Comparison of ENCODE assay signal across 9 cellular contexts in the genomic region with DNA sequence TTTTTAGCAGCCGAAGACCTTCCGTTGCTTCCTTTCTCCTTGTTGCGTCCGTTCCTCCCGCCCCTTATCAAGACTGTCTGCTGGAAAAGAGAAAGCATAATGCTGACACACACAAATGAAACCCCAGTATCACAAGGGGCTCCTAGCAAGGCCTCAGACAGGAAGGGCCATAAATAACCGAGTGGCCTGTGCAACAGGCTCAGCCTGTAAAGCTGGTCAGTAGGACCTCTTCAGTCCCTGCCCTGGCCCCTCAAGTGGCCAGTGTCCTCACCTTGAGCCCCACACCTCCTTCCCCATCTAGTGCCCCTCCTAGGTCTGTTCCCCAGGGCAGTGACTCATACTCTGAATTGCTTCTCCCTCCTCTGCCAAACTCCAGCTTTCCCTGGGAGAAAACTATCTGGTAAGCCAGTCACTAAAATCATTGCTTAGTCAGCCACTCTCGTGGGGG.
DNase-seq lines count a peak whose midpoint lies in the region; ATAC-seq and TF ChIP-seq lines count a peak whose summit lies in the region.
"Had no signal": no experiment of that assay in that cellular context is flagged by ENCODE, and none has a peak within 500 bp of the region (broad histone marks: within the 10 kb centered on the region; RNA-seq: fewer than 3 reads in every experiment).

No MANE protein-coding gene starts in this region.

- H3K27me3 ChIP-seq in breast epithelium (no peaks in the 10 kb centered on the region), left lung (no peaks in the 10 kb centered on the region), transverse colon (no peaks in the 10 kb centered on the region)

- H3K4me3 ChIP-seq in breast epithelium (no peak overlapping the region), left lung (no peak overlapping the region), transverse colon (no peak overlapping the region)

- TF ChIP-seq POLR2A in breast epithelium (IDR thresholded peaks at IDR 0.05) (no peak), transverse colon (IDR thresholded peaks at IDR 0.05) (no peak)

- H3K27ac ChIP-seq in breast epithelium (peak overlapping the region; percentile 50 to 75), left lung (peak overlapping the region; percentile 45 to 63), transverse colon (peak overlapping the region; percentile 16 to 61 (median 38))

- no peak for TF ChIP-seq CTCF in breast epithelium (IDR thresholded peaks at IDR 0.05)
- TF ChIP-seq CTCF in left lung (IDR thresholded peaks at IDR 0.05): no peak
- no peak for TF ChIP-seq CTCF in transverse colon (IDR thresholded peaks at IDR 0.05)

- peak; percentile 10 for DNase-seq in HK-2 (ENCODE audit: unreplicated experiment)
- no peak for DNase-seq in breast epithelium (ENCODE audit: low spot score in 2 of 2)
- peak; percentile 81 to 85 for DNase-seq in left lung
- DNase-seq in transverse colon: no peak
- no peak for DNase-seq in SKM-1 treated with dmso at 0.1 percent for 144 hours (lab: John Stamatoyannopoulos, UW; ENCODE audit: unreplicated experiment)
- no peak for DNase-seq in DMS153 treated with DMSO at 0.1 percent for 48 hours (lab: John Stamatoyannopoulos, UW; ENCODE audit: unreplicated experiment)
- no peak for DNase-seq in HuH-7.5 (ENCODE audit: low spot score)
- DNase-seq: activated naive CD8-positive, alpha-beta T cell treated with anti-CD3 and anti-CD28 coated beads, Interleukin-2, amount 50 U/mL, for 24 hours had no signal

- TF ChIP-seq EP300 in transverse colon (IDR thresholded peaks at IDR 0.05; ENCODE audit: low read depth): no peak

- H3K4me1 ChIP-seq in breast epithelium (no peaks in the 10 kb centered on the region), left lung (peaks cover 6 to 13% of the 10 kb centered on the region in 2 donors), transverse colon (peaks cover 0 to 13% (median 2%) of the 10 kb centered on the region in 4 donors)

- H3K36me3 ChIP-seq in breast epithelium: no peaks in the 10 kb centered on the region
- no peaks in the 10 kb centered on the region for H3K36me3 ChIP-seq in left lung
- H3K36me3 ChIP-seq in transverse colon: no peaks in the 10 kb centered on the region

- H3K9me3 ChIP-seq in breast epithelium (no peaks in the 10 kb centered on the region), left lung (no peaks in the 10 kb centered on the region), transverse colon (no peaks in the 10 kb centered on the region)

- in situ Hi-C loops in transverse colon (cut with MboI; ENCODE audit: low pct_ligation_motif_present in 1 of 4, low pct_unique_long_range_greater_than_20kb in 1 of 4, low sequenced_read_pairs in 3 of 4): no loop called here

- intact Hi-C loops in breast epithelium (cut with DNase I; ENCODE audit: low total_unique reads) (no loop called here), left lung (cut with DNase I) (no loop called here), transverse colon (cut with DNase I; ENCODE audit: low total_unique reads) (no loop called here)

- 50% methylated on average over 7 of the region's 7 CpGs for WGBS in transverse colon (ENCODE audit: low coverage in 1 of 2), 2 donors

- ATAC-seq in left lung (peak; percentile 95), HG03520 (IDR thresholded peaks at IDR 0.05; ENCODE audit: unreplicated experiment) (no peak)
- ATAC-seq: activated naive CD8-positive, alpha-beta T cell treated with anti-CD3 and anti-CD28 coated beads, Interleukin-2, amount 50 U/mL, for 24 hours had no signal

Comparison
In these comparisons a context has a peak if more than half of its experiments do, and no peak if none do; other contexts are left out.
1. DNase-seq: peak in HK-2 (single experiment) and left lung (2 of 2); none in breast epithelium (0 of 2), transverse colon (single experiment), SKM-1 treated with dmso at 0.1 percent for 144 hours (single experiment), DMS153 treated with DMSO at 0.1 percent for 48 hours (single experiment) and HuH-7.5 (single experiment).
2. Peak in every context shown above with its lines, with median percentiles within 50 percentile points of each other: H3K27ac ChIP-seq.